8 cellular contexts compared by ENCODE assay signal in genomic region chr17:54900457-54901229, GRCh38. TPM values are rescaled to one million over a fixed set of nuclear protein-coding genes. Genes with fewer than 3 reads are reported as not detected.
DNase-seq lines count a peak whose midpoint lies in the region; ATAC-seq, FAIRE-seq and TF ChIP-seq lines count a peak whose summit lies in the region.

A gene with protein sequence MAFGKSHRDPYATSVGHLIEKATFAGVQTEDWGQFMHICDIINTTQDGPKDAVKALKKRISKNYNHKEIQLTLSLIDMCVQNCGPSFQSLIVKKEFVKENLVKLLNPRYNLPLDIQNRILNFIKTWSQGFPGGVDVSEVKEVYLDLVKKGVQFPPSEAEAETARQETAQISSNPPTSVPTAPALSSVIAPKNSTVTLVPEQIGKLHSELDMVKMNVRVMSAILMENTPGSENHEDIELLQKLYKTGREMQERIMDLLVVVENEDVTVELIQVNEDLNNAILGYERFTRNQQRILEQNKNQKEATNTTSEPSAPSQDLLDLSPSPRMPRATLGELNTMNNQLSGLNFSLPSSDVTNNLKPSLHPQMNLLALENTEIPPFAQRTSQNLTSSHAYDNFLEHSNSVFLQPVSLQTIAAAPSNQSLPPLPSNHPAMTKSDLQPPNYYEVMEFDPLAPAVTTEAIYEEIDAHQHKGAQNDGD (plus strand): TSS chr17:54900852. CDS start chr17:54900866, 14 bp downstream.

- 4% methylated on average over 67 of the region's 67 CpGs for WGBS in right cardiac atrium

- H3K9me3 ChIP-seq in NT2/D1 (ENCODE audit: insufficient read depth, low read length), result no peaks in the 10 kb centered on the region
- no peaks in the 10 kb centered on the region for H3K9me3 ChIP-seq in ascending aorta
- H3K9me3 ChIP-seq in right cardiac atrium (ENCODE audit: control insufficient read depth, low read length), result no peaks in the 10 kb centered on the region

- peak; percentile 94 to 97 for ATAC-seq in right cardiac atrium

- peak; percentile 54 for DNase-seq in D721Med (ENCODE audit: insufficient read length, low spot score)
- DNase-seq in GM20000 (ENCODE audit: low spot score), result peak; percentile 43
- DNase-seq in HT-29 (ENCODE audit: low spot score), result peak; percentile 87
- peak; percentile 51 for DNase-seq in NT2/D1 (ENCODE audit: low read depth, low spot score)
- peak; percentile 14 to 81 for DNase-seq in ascending aorta (ENCODE audit: low spot score in 2 of 2)
- DNase-seq in right cardiac atrium, result peak; percentile 71 to 89 (median 84)
- peak; percentile 58 for DNase-seq in renal cortical epithelial cell (ENCODE audit: low read depth)
- DNase-seq in NK-92 (lab: John Stamatoyannopoulos, UW; ENCODE audit: unreplicated experiment), result no peak

- H3K4me1 ChIP-seq in NT2/D1 (ENCODE audit: insufficient read depth, insufficient read length), result peaks cover 4% of the 10 kb centered on the region
- H3K4me1 ChIP-seq in ascending aorta, result no peaks in the 10 kb centered on the region
- H3K4me1 ChIP-seq in right cardiac atrium (ENCODE audit: control insufficient read depth, insufficient read depth, low read length), result no peaks in the 10 kb centered on the region

- peak within 1 kb of the TSS; percentile 80 for H3K4me3 ChIP-seq in NT2/D1 (ENCODE audit: insufficient read length, low read depth)
- peak within 1 kb of the TSS; percentile 68 to 69 for H3K4me3 ChIP-seq in ascending aorta
- peak within 1 kb of the TSS; percentile 43 for H3K4me3 ChIP-seq in right cardiac atrium (ENCODE audit: low read length)

- peaks cover 10% of the 10 kb centered on the region for H3K36me3 ChIP-seq in NT2/D1 (ENCODE audit: insufficient read depth, insufficient read length, low read length)
- H3K36me3 ChIP-seq in ascending aorta, result no peaks in the 10 kb centered on the region

- H3K9ac ChIP-seq in NT2/D1 (ENCODE audit: insufficient read length, low read depth), result peak within 1 kb of the TSS; percentile 92

- TF ChIP-seq CTCF in D721Med (IDR thresholded peaks at IDR 0.05; ENCODE audit: insufficient read depth, missing control alignments), result peak; percentile 31
- no peak for TF ChIP-seq CTCF in GM20000 (IDR thresholded peaks at IDR 0.05; ENCODE audit: extremely low read depth, missing control alignments)
- peak in 1 of 3 experiments; percentile 6 for TF ChIP-seq CTCF in ascending aorta (IDR thresholded peaks at IDR 0.05)

- H3K27ac ChIP-seq in ascending aorta (peak within 1 kb of the TSS in 1 of 2 donors; percentile 41), right cardiac atrium (ENCODE audit: low read length) (no peak within 1 kb of the TSS)

- no peak for FAIRE-seq in D721Med (lab: Jason Lieb, UNC)

- intact Hi-C loops in ascending aorta (cut with DNase I), result loop anchor here (1.0 to 10.0 kb wide), 3 partner anchors 68 to 520 kb away; partner anchors contain the start of genes COX11, MMD and STXBP4
- intact Hi-C loops in right cardiac atrium (cut with DNase I), result no loop called here

- H3K27me3 ChIP-seq in NT2/D1 (ENCODE audit: insufficient read depth, insufficient read length) (no peaks in the 10 kb centered on the region), ascending aorta (no peaks in the 10 kb centered on the region), right cardiac atrium (ENCODE audit: control insufficient read depth, insufficient read depth) (no peaks in the 10 kb centered on the region)

RNA-seq across cellular contexts. Expression of the gene that starts here (rescaled TPM):
- total RNA-seq in HT-29 (2014; rRNA removed; shearing (Covaris generic)), result 25.9 and 29.1 TPM in 2 replicates
- 31.0 TPM for total RNA-seq in ascending aorta
- 10 to 100 TPM in 2 of 4 donors, 1 to 10 TPM in 2; 8.4 to 11.8 (median 10.2) TPM for total RNA-seq in right cardiac atrium
- polyA plus RNA-seq in right cardiac atrium, result 7.3 TPM
- 127 and 132 TPM in 2 replicates for total RNA-seq in renal cortical epithelial cell
